8 cellular contexts compared by ENCODE assay signal in genomic region chr19:40442328-40443130, GRCh38. TPM values are rescaled to one million over a fixed set of nuclear protein-coding genes. Genes with fewer than 3 reads are reported as not detected.
DNase-seq lines count a peak whose midpoint lies in the region; ATAC-seq and TF ChIP-seq lines count a peak whose summit lies in the region.

No MANE protein-coding gene starts in this region.

- H4K5ac ChIP-seq in mesendoderm (ENCODE audit: low read length) = no peak overlapping the region

- peaks cover 23% of the 10 kb centered on the region for H3K79me2 ChIP-seq in mesendoderm (ENCODE audit: control insufficient read depth, insufficient read depth, low read length)

- H3K9me3 ChIP-seq in right atrium auricular region (no peaks in the 10 kb centered on the region), body of pancreas (no peaks in the 10 kb centered on the region), vagina (no peaks in the 10 kb centered on the region)

- intact Hi-C loops in left cardiac atrium (cut with DNase I) = loop anchor here in 1 of 2 donors (2.0 to 10.0 kb wide), 2 partner anchors 18 to 158 kb away; partner anchors contain the start of genes AKT2 and SERTAD1
- intact Hi-C loops in body of pancreas (cut with DNase I) = no loop called here
- intact Hi-C loops in vagina (cut with DNase I) = loop anchor here (2.0 kb wide), 1 partner anchor 22 kb away; no protein-coding TSS in a partner anchor
- intact Hi-C loops in posterior vena cava (cut with DNase I) = loop anchor here in 1 of 2 donors (10.0 kb wide), 1 partner anchor 98 kb away; the partner anchor contains the start of genes C19orf47 and PLD3

- peaks cover 11% of the 10 kb centered on the region for H3K79me1 ChIP-seq in mesendoderm (ENCODE audit: low read length)

- no peak overlapping the region for H3K18ac ChIP-seq in mesendoderm (ENCODE audit: low read length)

- H2BK120ac ChIP-seq in mesendoderm (ENCODE audit: low read depth, low read length) = no peak overlapping the region

- H2AK5ac ChIP-seq in mesendoderm (ENCODE audit: low read length) = no peak overlapping the region

- DNase-seq in right atrium auricular region (ENCODE audit: low spot score) = no peak
- DNase-seq in left cardiac atrium = no peak
- DNase-seq in body of pancreas = no peak
- DNase-seq in mesendoderm = no peak
- DNase-seq in vagina (ENCODE audit: extremely low spot score in 2 of 2) = peak in 1 of 2 donors; percentile 91
- DNase-seq in islet precursor cell = no peak
- DNase-seq in middle frontal gyrus (ENCODE audit: extremely low spot score, low spot score) = no peak
- DNase-seq in posterior vena cava (ENCODE audit: low spot score) = no peak

- peaks cover 0 to 37% of the 10 kb centered on the region in 2 donors for H3K4me1 ChIP-seq in right atrium auricular region
- peaks cover 21% of the 10 kb centered on the region for H3K4me1 ChIP-seq in body of pancreas
- no peaks in the 10 kb centered on the region for H3K4me1 ChIP-seq in mesendoderm (ENCODE audit: control insufficient read depth, low read depth, low read length)
- peaks cover 34% of the 10 kb centered on the region for H3K4me1 ChIP-seq in vagina

- H3K27me3 ChIP-seq in right atrium auricular region (no peaks in the 10 kb centered on the region), body of pancreas (no peaks in the 10 kb centered on the region), mesendoderm (ENCODE audit: insufficient read depth, low read length, poor library complexity) (no peaks in the 10 kb centered on the region), vagina (no peaks in the 10 kb centered on the region)

- H2BK15ac ChIP-seq in mesendoderm (replicated peaks; ENCODE audit: low read depth) = no peak overlapping the region

- H2BK5ac ChIP-seq in mesendoderm (ENCODE audit: low read length) = no peak overlapping the region

- H3K36me3 ChIP-seq in right atrium auricular region (peaks cover 26% of the 10 kb centered on the region), body of pancreas (replicated peaks in 1 of 2; ENCODE audit: insufficient read depth in 1 of 2, low read depth in 2 of 2) (peaks cover 0 to 3% of the 10 kb centered on the region in 2 donors), mesendoderm (ENCODE audit: control insufficient read depth, insufficient read depth, low read length) (peaks cover 2% of the 10 kb centered on the region), vagina (peaks cover 0 to 24% of the 10 kb centered on the region in 2 donors)

- no peak for TF ChIP-seq POLR2A in body of pancreas (IDR thresholded peaks at IDR 0.05)
- TF ChIP-seq POLR2A in vagina (IDR thresholded peaks at IDR 0.05) = no peak

- H3K4me2 ChIP-seq in mesendoderm (ENCODE audit: low read length) = peak overlapping the region; percentile 90

- WGBS in body of pancreas, 2 donors = 22 to 45% methylated on average over 11 to 22 of the region's 22 CpGs
- no CpG with 5 or more reads among the region's 22 CpGs for WGBS in mesendoderm (ENCODE audit: extremely low coverage, insufficient coverage, low lambda C conversion rate)

- H3K27ac ChIP-seq in right atrium auricular region = peak overlapping the region; percentile 98
- peak overlapping the region; percentile 43 to 94 (median 58) for H3K27ac ChIP-seq in body of pancreas
- peak overlapping the region; percentile 20 for H3K27ac ChIP-seq in mesendoderm (ENCODE audit: low read depth, low read length)
- peak overlapping the region; percentile 99 for H3K27ac ChIP-seq in vagina

- ATAC-seq in left cardiac atrium (no peak), body of pancreas (no peak)

- peak overlapping the region; percentile 86 for H3K9ac ChIP-seq in mesendoderm (ENCODE audit: low read length)

- no peak overlapping the region for H3K4ac ChIP-seq in mesendoderm (ENCODE audit: low read depth, low read length)

- TF ChIP-seq CTCF in right atrium auricular region (IDR thresholded peaks at IDR 0.05) (no peak), body of pancreas (IDR thresholded peaks at IDR 0.05) (no peak), vagina (IDR thresholded peaks at IDR 0.05) (no peak)

- no peak overlapping the region for H3K23ac ChIP-seq in mesendoderm (ENCODE audit: low read length)

- no peak overlapping the region for H4K8ac ChIP-seq in mesendoderm (ENCODE audit: low read depth, low read length)

- peak overlapping the region; percentile 94 to 96 for H3K4me3 ChIP-seq in right atrium auricular region
- H3K4me3 ChIP-seq in body of pancreas = no peak overlapping the region
- peak overlapping the region; percentile 65 for H3K4me3 ChIP-seq in mesendoderm (ENCODE audit: low read length)
- peak overlapping the region; percentile 77 to 94 for H3K4me3 ChIP-seq in vagina

- H3K56ac ChIP-seq in mesendoderm (ENCODE audit: low read length) = peak overlapping the region; percentile 84

RNA-seq across cellular contexts. Expression of gene SERTAD3, which starts 1.6 kb away (rescaled TPM):
- total RNA-seq in right atrium auricular region (10 to 100 TPM; 19.2 to 25.4 TPM), left cardiac atrium (10 to 100 TPM; 29.1 to 41.2 TPM), body of pancreas (10 to 100 TPM in 1 of 2 donors, 1 to 10 TPM in 1; 5.7 to 10.2 TPM), vagina (42.0 TPM), posterior vena cava (10 to 100 TPM; 33.8 to 48.6 TPM)
- polyA plus RNA-seq in mesendoderm (2013, experiment 1 of 2) = 8.4 TPM
- polyA plus RNA-seq in mesendoderm (2013, experiment 2 of 2) = 8.1 TPM

RNA-seq across cellular contexts. Expression of gene SERTAD1, which starts 16.7 kb away (rescaled TPM):
- total RNA-seq in right atrium auricular region = 10 to 100 TPM; 12.7 to 27.2 TPM
- 10 to 100 TPM in 1 of 2 donors, 1 to 10 TPM in 1; 9.4 to 17.0 TPM for total RNA-seq in left cardiac atrium
- 1 to 10 TPM; 6.9 to 7.3 TPM for total RNA-seq in body of pancreas
- polyA plus RNA-seq in mesendoderm (2013, experiment 1 of 2) = 2.3 TPM
- 2.5 TPM for polyA plus RNA-seq in mesendoderm (2013, experiment 2 of 2)
- total RNA-seq in vagina = 14.2 TPM
- total RNA-seq in posterior vena cava = 10 to 100 TPM; 12.2 to 16.2 TPM

RNA-seq across cellular contexts. Expression of gene BLVRB, which starts 23.0 kb away (rescaled TPM):
- total RNA-seq in right atrium auricular region (100 to 1,000 TPM; 123 to 199 TPM), left cardiac atrium (100 to 1,000 TPM in 1 of 2 donors, 10 to 100 TPM in 1; 72.7 to 112 TPM), body of pancreas (100 to 1,000 TPM in 1 of 2 donors, 10 to 100 TPM in 1; 79.8 to 109 TPM), vagina (357 TPM), posterior vena cava (10 to 100 TPM; 77.4 to 88.1 TPM)
- polyA plus RNA-seq in mesendoderm (2013, experiment 1 of 2) = 19.8 TPM
- polyA plus RNA-seq in mesendoderm (2013, experiment 2 of 2) = 20.7 TPM

RNA-seq across cellular contexts. Expression of gene SPTBN4, which starts 24.3 kb away (rescaled TPM):
- 1 to 10 TPM; 5.2 to 5.5 TPM for total RNA-seq in right atrium auricular region
- 1 to 10 TPM; 3.4 to 4.8 TPM for total RNA-seq in left cardiac atrium
- 1 to 10 TPM; 1.8 to 6.3 TPM for total RNA-seq in body of pancreas
- polyA plus RNA-seq in mesendoderm (2013, experiment 1 of 2) = 0.25 TPM
- polyA plus RNA-seq in mesendoderm (2013, experiment 2 of 2) = 0.22 TPM
- total RNA-seq in vagina = 1.7 TPM
- 1 to 10 TPM; 1.7 to 2.7 TPM for total RNA-seq in posterior vena cava

RNA-seq across cellular contexts. Expression of gene PRX, which starts 29.4 kb away (rescaled TPM):
- total RNA-seq in right atrium auricular region (1 to 10 TPM; 4.8 to 5.1 TPM), left cardiac atrium (1 to 10 TPM; 2.8 to 3.6 TPM), body of pancreas (10 to 100 TPM in 1 of 2 donors, 1 to 10 TPM in 1; 5.7 to 14.8 TPM), vagina (3.2 TPM), posterior vena cava (1 to 10 TPM; 3.4 to 3.5 TPM)
- 1.1 TPM for polyA plus RNA-seq in mesendoderm (2013, experiment 1 of 2)
- 1.5 TPM for polyA plus RNA-seq in mesendoderm (2013, experiment 2 of 2)

Comparison
In these comparisons a context has a peak if more than half of its experiments do, and no peak if none do; other contexts are left out.
1. H3K27ac ChIP-seq: peak in every context shown above with its lines; median percentile 99 in vagina; 98 in right atrium auricular region; 58 in body of pancreas; 20 in mesendoderm.
2. H3K4me3 ChIP-seq: peak in right atrium auricular region (2 of 2), mesendoderm (single experiment) and vagina (2 of 2); none in body of pancreas (0 of 2).